16 cellular contexts compared by ENCODE assay signal in the genomic region with DNA sequence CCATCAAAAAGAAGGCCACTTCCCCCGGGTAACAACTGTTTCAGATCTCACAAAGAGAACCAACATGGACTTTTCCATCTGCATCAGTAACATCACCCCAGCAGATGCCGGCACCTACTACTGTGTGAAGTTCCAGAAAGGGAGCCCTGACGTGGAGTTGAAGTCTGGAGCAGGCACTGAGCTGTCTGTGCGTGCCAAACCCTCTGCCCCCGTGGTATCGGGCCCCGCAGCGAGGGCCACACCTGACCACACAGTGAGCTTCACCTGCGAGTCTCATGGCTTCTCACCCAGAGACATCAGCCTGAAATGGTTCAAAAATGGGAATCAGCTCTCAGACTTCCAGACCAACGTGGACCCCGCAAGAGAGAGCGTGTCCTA. TPM values are rescaled to one million over a fixed set of nuclear protein-coding genes. Genes with fewer than 3 reads are reported as not detected.
DNase-seq lines count a peak whose midpoint lies in the region; ATAC-seq and TF ChIP-seq lines count a peak whose summit lies in the region.
"Had no signal": no experiment of that assay in that cellular context is flagged by ENCODE, and none has a peak within 500 bp of the region (broad histone marks: within the 10 kb centered on the region; RNA-seq: fewer than 3 reads in every experiment).

No MANE protein-coding gene starts in this region.

- WGBS in hepatocyte (ENCODE audit: low lambda C conversion rate, missing lambda C conversion rate), result 80% methylated on average over 12 of the region's 12 CpGs

- H3K36me3 ChIP-seq in left ventricle myocardium inferior, result no peaks in the 10 kb centered on the region
- no peaks in the 10 kb centered on the region for H3K36me3 ChIP-seq in right atrium auricular region
- no peaks in the 10 kb centered on the region for H3K36me3 ChIP-seq in hepatocyte (replicated peaks; ENCODE audit: insufficient read depth, low read depth)
- no peaks in the 10 kb centered on the region for H3K36me3 ChIP-seq in osteoblast (ENCODE audit: insufficient read depth, low read length)
- no peaks in the 10 kb centered on the region for H3K36me3 ChIP-seq in vagina

- H2AFZ ChIP-seq in hepatocyte, result no peak overlapping the region
- no peak overlapping the region for H2AFZ ChIP-seq in osteoblast (ENCODE audit: low read length)

- TF ChIP-seq POLR2A in vagina (IDR thresholded peaks at IDR 0.05), result no peak

- H3K27me3 ChIP-seq in left ventricle myocardium inferior (ENCODE audit: low read depth) (peaks cover 83% of the 10 kb centered on the region), right atrium auricular region (peaks cover 0 to 11% of the 10 kb centered on the region in 2 donors), hepatocyte (peaks cover 21% of the 10 kb centered on the region), osteoblast (ENCODE audit: insufficient read depth, low read length) (peaks cover 23% of the 10 kb centered on the region), vagina (peaks cover 7% of the 10 kb centered on the region)

- H4K20me1 ChIP-seq in hepatocyte (ENCODE audit: insufficient read depth, poor library complexity, severe bottlenecking) (no peaks in the 10 kb centered on the region), osteoblast (ENCODE audit: insufficient read depth, low read length) (no peaks in the 10 kb centered on the region)

- DNase-seq in left ventricle myocardium inferior (no peak), right atrium auricular region (ENCODE audit: low spot score) (no peak), hepatocyte (ENCODE audit: low spot score) (no peak), osteoblast (ENCODE audit: insufficient read length, low spot score, missing footprints) (no peak), vagina (ENCODE audit: extremely low spot score in 2 of 2) (no peak), NCI-H146 treated with DMSO at 0.1 percent for 48 hours (lab: John Stamatoyannopoulos, UW; ENCODE audit: unreplicated experiment) (no peak), KBM-7 (no peak)
- DNase-seq: activated CD4-positive, alpha-beta T cell treated with anti-CD3 and anti-CD28 coated beads for 48 hours; activated T-cell treated with anti-CD3 and anti-CD28 coated beads, Interleukin-2, amount 50 U/mL, for 24 hours; CD4-positive, CD25-positive, alpha-beta regulatory T cell; MV-4-11; NK-92 treated with Interleukin-12 subunit alpha and Interleukin-12 subunit beta, amount 100 ng/mL, for 24 hours had no signal

- H3K4me2 ChIP-seq in hepatocyte (peak overlapping the region; percentile 95), osteoblast (ENCODE audit: insufficient read depth, low read length) (peak overlapping the region; percentile 45)
- H3K4me2 ChIP-seq: A549 had no signal

- peak overlapping the region; percentile 61 for H3K4me3 ChIP-seq in left ventricle myocardium inferior
- H3K4me3 ChIP-seq in right atrium auricular region, result peak overlapping the region in 1 of 2 donors; percentile 46
- no peak overlapping the region for H3K4me3 ChIP-seq in hepatocyte
- H3K4me3 ChIP-seq in osteoblast (ENCODE audit: insufficient read depth, low read length), result no peak overlapping the region
- peak overlapping the region; percentile 29 to 44 for H3K4me3 ChIP-seq in vagina
- H3K4me3 ChIP-seq: A549 had no signal

- no peaks in the 10 kb centered on the region for H3K9me2 ChIP-seq in hepatocyte (replicated peaks; ENCODE audit: insufficient read depth)

- TF ChIP-seq CTCF in left ventricle myocardium inferior (IDR thresholded peaks at IDR 0.05; ENCODE audit: borderline replicate concordance) (no peak), right atrium auricular region (IDR thresholded peaks at IDR 0.05) (no peak), hepatocyte (IDR thresholded peaks at IDR 0.05; ENCODE audit: poor library complexity) (no peak), osteoblast (IDR thresholded peaks at IDR 0.05; ENCODE audit: extremely low read depth, low read depth, low read length) (no peak), vagina (IDR thresholded peaks at IDR 0.05) (no peak)

- H3K9me3 ChIP-seq in left ventricle myocardium inferior (replicated peaks) (no peaks in the 10 kb centered on the region), right atrium auricular region (no peaks in the 10 kb centered on the region), hepatocyte (ENCODE audit: low read depth) (no peaks in the 10 kb centered on the region), osteoblast (ENCODE audit: low read depth, low read length) (no peaks in the 10 kb centered on the region), vagina (no peaks in the 10 kb centered on the region)
- H3K9me3 ChIP-seq: A549 had no signal

- ATAC-seq in GM21786 (IDR thresholded peaks at IDR 0.05; ENCODE audit: unreplicated experiment), result no peak
- ATAC-seq: A549, Right ventricle myocardium inferior had no signal

- no peaks in the 10 kb centered on the region for H3K79me2 ChIP-seq in hepatocyte
- H3K79me2 ChIP-seq in osteoblast (ENCODE audit: insufficient read depth, low read length), result no peaks in the 10 kb centered on the region

- H3K27ac ChIP-seq in left ventricle myocardium inferior (replicated peaks), result no peak overlapping the region
- no peak overlapping the region for H3K27ac ChIP-seq in right atrium auricular region
- H3K27ac ChIP-seq in hepatocyte, result no peak overlapping the region
- no peak overlapping the region for H3K27ac ChIP-seq in osteoblast (ENCODE audit: low read depth, low read length)
- no peak overlapping the region for H3K27ac ChIP-seq in vagina
- H3K27ac ChIP-seq: A549 had no signal

- in situ Hi-C loops in KBM-7 (cut with MboI; ENCODE audit: low pct_unique_long_range_greater_than_20kb, low sequenced_read_pairs), result no loop called here

- peaks cover 12% of the 10 kb centered on the region for H3K4me1 ChIP-seq in left ventricle myocardium inferior
- H3K4me1 ChIP-seq in right atrium auricular region, result peaks cover 0 to 12% of the 10 kb centered on the region in 2 donors
- peaks cover 13% of the 10 kb centered on the region for H3K4me1 ChIP-seq in hepatocyte (ENCODE audit: insufficient read depth)
- H3K4me1 ChIP-seq in osteoblast (ENCODE audit: insufficient read depth, low read length), result peaks cover 3% of the 10 kb centered on the region
- H3K4me1 ChIP-seq in vagina, result peaks cover 15% of the 10 kb centered on the region
- H3K4me1 ChIP-seq: A549 had no signal

- intact Hi-C loops in left ventricle myocardium inferior (cut with micrococcal nuclease) (no loop called here), vagina (cut with DNase I) (no loop called here)

RNA-seq across cellular contexts. Expression of a gene that starts 3.7 kb away (rescaled TPM):
- total RNA-seq in left ventricle myocardium inferior (not detected), right atrium auricular region (1 to 10 TPM in 1 of 2 donors, under 1 TPM in 1; 0.11 to 1.1 TPM), hepatocyte (0.07 and 0.36 TPM in 2 replicates), osteoblast (not detected in 2 replicates), vagina (not detected)
- polyA plus RNA-seq in hepatocyte, result 0.39 TPM in 1 of 2 replicates, not detected in the other
- total RNA-seq: CD4-positive, CD25-positive, alpha-beta regulatory T cell; lung microvascular endothelial cell had no signal
- polyA plus RNA-seq: A549 had no signal

RNA-seq across cellular contexts. Expression of a gene that starts 31.7 kb away (rescaled TPM):
- total RNA-seq in left ventricle myocardium inferior (0.16 TPM), right atrium auricular region (1 to 10 TPM in 1 of 2 donors, under 1 TPM in 1; 0.33 to 1.7 TPM), hepatocyte (11.4 and 13.0 TPM in 2 replicates), osteoblast (not detected in 2 replicates), vagina (not detected)
- polyA plus RNA-seq in hepatocyte, result 17.1 and 25.5 TPM in 2 replicates

RNA-seq across cellular contexts. Expression of a gene that starts 37.3 kb away (rescaled TPM):
- total RNA-seq in left ventricle myocardium inferior, result 0.11 TPM
- total RNA-seq in right atrium auricular region, result not detected
- not detected in 2 replicates for total RNA-seq in hepatocyte
- polyA plus RNA-seq in hepatocyte, result not detected in 2 replicates
- total RNA-seq in osteoblast, result under 0.01 TPM in 2 replicates
- not detected for total RNA-seq in vagina
- total RNA-seq: CD4-positive, CD25-positive, alpha-beta regulatory T cell; lung microvascular endothelial cell; Right ventricle myocardium inferior had no signal
- polyA plus RNA-seq: CD4-positive, CD25-positive, alpha-beta regulatory T cell had no signal

RNA-seq across cellular contexts. Expression of a gene that starts 48.9 kb away (rescaled TPM):
- total RNA-seq in left ventricle myocardium inferior (23.1 TPM), right atrium auricular region (10 to 100 TPM; 13.2 to 33.5 TPM), hepatocyte (42.4 and 45.8 TPM in 2 replicates), osteoblast (61.6 and 64.8 TPM in 2 replicates), vagina (75.6 TPM)
- 54.7 and 59.5 TPM in 2 replicates for polyA plus RNA-seq in hepatocyte

Comparison
In these comparisons a context has a peak if more than half of its experiments do, and no peak if none do; other contexts are left out.
1. H3K4me3 ChIP-seq: peak in left ventricle myocardium inferior (single experiment) and vagina (2 of 2); none in hepatocyte (single experiment) and osteoblast (single experiment).